15 cellular contexts compared by ENCODE assay signal in the genomic region with DNA sequence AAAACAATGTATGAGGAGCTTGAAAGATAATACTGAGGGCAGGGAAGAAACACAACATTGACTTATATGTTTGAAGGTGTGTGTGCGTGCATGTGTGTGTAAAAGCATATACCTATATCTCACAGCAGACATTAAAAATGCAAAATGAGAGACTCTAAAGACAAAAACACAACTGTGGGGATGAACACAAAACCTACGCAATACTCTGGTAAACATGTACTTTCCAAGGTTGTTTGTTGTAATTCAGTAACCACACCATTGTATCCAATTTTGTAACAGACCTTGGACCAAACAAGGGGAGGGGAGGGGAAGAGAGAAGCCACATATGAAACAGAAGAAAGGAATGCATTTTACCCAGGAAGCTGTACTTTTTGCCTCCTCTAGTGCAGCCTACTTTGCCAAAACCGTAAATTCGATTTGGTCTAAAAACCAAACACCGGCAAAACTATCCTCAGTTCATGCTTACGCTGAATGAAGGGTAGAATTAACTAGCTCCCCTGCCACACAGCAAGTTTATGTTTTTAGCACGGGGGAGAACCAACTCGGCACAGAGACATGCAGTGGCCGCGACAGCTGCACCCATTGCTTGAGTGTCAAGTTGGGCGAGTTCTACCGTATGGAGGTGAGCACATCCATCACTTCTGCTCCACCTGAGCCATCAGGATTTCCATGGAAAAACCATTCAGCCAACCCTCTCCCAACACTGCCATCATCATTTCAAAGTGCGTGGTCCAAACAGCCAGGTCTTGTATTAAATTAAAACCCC. TPM values are rescaled to one million over a fixed set of nuclear protein-coding genes. Genes with fewer than 3 reads are reported as not detected.
DNase-seq lines count a peak whose midpoint lies in the region; ATAC-seq and FAIRE-seq lines count a peak whose summit lies in the region.
"Had no signal": no experiment of that assay in that cellular context is flagged by ENCODE, and none has a peak within 500 bp of the region (broad histone marks: within the 10 kb centered on the region; RNA-seq: fewer than 3 reads in every experiment).

No MANE protein-coding gene starts in this region.

- no peak overlapping the region for H3K4me3 Mint-ChIP-seq in T-helper 17 cell
- H3K4me3 Mint-ChIP-seq: activated naive CD8-positive, alpha-beta T cell had no signal

- H2AFZ ChIP-seq in ACC112 (ENCODE audit: low read length, unreplicated experiment), result no peak overlapping the region

- WGBS in small intestine, 3 donors, result 87 to 95% (median 94%) methylated on average over 13 of the region's 13 CpGs

- no peak for FAIRE-seq in small intestine (lab: Jason Lieb, UNC)
- FAIRE-seq: GM18507 had no signal

- H3K79me2 ChIP-seq in ACC112 (ENCODE audit: control insufficient read depth, insufficient read depth, low read length, unreplicated experiment), result peaks cover 10% of the 10 kb centered on the region

- H3K27ac ChIP-seq in ACC112 (ENCODE audit: low read depth, low read length), result no peak overlapping the region
- peak overlapping the region; percentile 69 for H3K27ac ChIP-seq in muscle layer of colon (ENCODE audit: low read depth, low read length)
- H3K27ac ChIP-seq in small intestine (ENCODE audit: low read depth in 1 of 2, low read length in 1 of 2), result peak overlapping the region in 1 of 2 donors; percentile 21
- H3K27ac ChIP-seq: RWPE1 had no signal

- DNase-seq in M059J (ENCODE audit: low read depth) (peak; percentile 93), dedifferentiated amniotic fluid mesenchymal stem cell (ENCODE audit: extremely low spot score) (peak; percentile 26), GM19240 (ENCODE audit: insufficient read length, low spot score) (no peak), small intestine (no peak), T-helper 17 cell (no peak)
- DNase-seq: AML-193, NCI-H1048, T-helper 9 cell, trophoblast cell had no signal

- ATAC-seq in GM18498 (IDR thresholded peaks at IDR 0.05; ENCODE audit: unreplicated experiment) (no peak), T-helper 17 cell (no peak)

- H3K4me1 ChIP-seq in ACC112 (ENCODE audit: control insufficient read depth, insufficient read depth, low read length, unreplicated experiment) (peaks cover 32% of the 10 kb centered on the region), muscle layer of colon (ENCODE audit: insufficient read depth, low read length) (peaks cover 69% of the 10 kb centered on the region), small intestine (ENCODE audit: control insufficient read depth in 2 of 2, insufficient read depth in 1 of 2, low read depth in 1 of 2, low read length in 1 of 2) (no peaks in the 10 kb centered on the region)

- H3K27ac Mint-ChIP-seq in T-helper 17 cell, result no peak overlapping the region
- H3K27ac Mint-ChIP-seq: activated naive CD8-positive, alpha-beta T cell had no signal

- H3K36me3 Mint-ChIP-seq in T-helper 17 cell (ENCODE audit: low read depth), result no peaks in the 10 kb centered on the region
- H3K36me3 Mint-ChIP-seq: activated naive CD8-positive, alpha-beta T cell had no signal

- peak overlapping the region; percentile 15; the same call in 1 of the 2 replicates for H3K4me3 ChIP-seq in ACC112 (ENCODE audit: low read depth, low read length)
- H3K4me3 ChIP-seq in muscle layer of colon (ENCODE audit: low read depth in 1 of 2, low read length in 2 of 2), result no peak overlapping the region
- no peak overlapping the region for H3K4me3 ChIP-seq in small intestine (ENCODE audit: low read depth in 1 of 2, low read length in 2 of 2)

- H3K36me3 ChIP-seq in ACC112 (ENCODE audit: insufficient read depth, low read length) (no peaks in the 10 kb centered on the region), muscle layer of colon (ENCODE audit: insufficient read depth, low read length) (no peaks in the 10 kb centered on the region), small intestine (ENCODE audit: control insufficient read depth in 2 of 2, insufficient read depth in 2 of 2, low read length in 2 of 2) (no peaks in the 10 kb centered on the region)

- no peaks in the 10 kb centered on the region for H3K9me3 ChIP-seq in muscle layer of colon (ENCODE audit: low read length)
- H3K9me3 ChIP-seq in small intestine (ENCODE audit: control insufficient read depth, low read depth), result no peaks in the 10 kb centered on the region
- no peaks in the 10 kb centered on the region for H3K9me3 ChIP-seq in T-helper 17 cell (ENCODE audit: control insufficient read depth, low read length, poor library complexity, severe bottlenecking)

- peaks cover 38% of the 10 kb centered on the region for H3K27me3 Mint-ChIP-seq in T-helper 17 cell

- no peak overlapping the region for H3K9ac ChIP-seq in muscle layer of colon (ENCODE audit: low read length)

- H3K27me3 ChIP-seq in ACC112 (ENCODE audit: insufficient read depth, low read length) (no peaks in the 10 kb centered on the region), muscle layer of colon (ENCODE audit: control insufficient read depth in 1 of 2, insufficient read depth in 2 of 2, low read length in 2 of 2) (no peaks in the 10 kb centered on the region), small intestine (ENCODE audit: control insufficient read depth in 2 of 2, insufficient read depth in 2 of 2, low read length in 2 of 2) (no peaks in the 10 kb centered on the region)

- peaks cover 6% of the 10 kb centered on the region for H3K4me1 Mint-ChIP-seq in T-helper 17 cell

RNA-seq across cellular contexts. Expression of gene CNKSR3, which starts 50.0 kb away (rescaled TPM):
- 9.9 and 19.4 TPM in 2 replicates for total RNA-seq in M059J (2014; rRNA removed; shearing (Covaris generic))
- 10 to 100 TPM; 10.6 to 11.6 (median 11.6) TPM for polyA plus RNA-seq in small intestine
- not detected for total RNA-seq in T-helper 17 cell

Comparison
In these comparisons a context has a peak if more than half of its experiments do, and no peak if none do; other contexts are left out.
1. DNase-seq: peak in M059J (single experiment) and dedifferentiated amniotic fluid mesenchymal stem cell (single experiment); none in GM19240 (single experiment), small intestine (single experiment) and T-helper 17 cell (0 of 3).
2. RNA of gene CNKSR3, which starts 50.0 kb away (total RNA-seq): 9.9 to 19.4 TPM in M059J; not detected in T-helper 17 cell; every median in the first group is over 10 times any median in the second.